In genomic region chr7:1447112-1447511, GRCh38 we compare ENCODE assay signal across 1 cellular context.
TF ChIP-seq lines count a peak whose summit lies in the region.

No MANE protein-coding gene starts in this region.

TF ChIP-seq in HCT116, 20 proteins besides CTCF, POLR2A, EP300 and RAD21:
- TF ChIP-seq CBX3 (IDR thresholded peaks at IDR 0.05; ENCODE audit: low read depth) (no peak), MAX (IDR thresholded peaks at IDR 0.05) (no peak), YY1 (IDR thresholded peaks at IDR 0.05; ENCODE audit: extremely low read depth, insufficient replicate concordance, low read depth, low read length) (no peak), REST (IDR thresholded peaks at IDR 0.05; ENCODE audit: low read depth) (no peak), ZBTB33 (IDR thresholded peaks at IDR 0.05; ENCODE audit: extremely low read depth, insufficient replicate concordance, low read length) (no peak), ZNF274 (IDR thresholded peaks at IDR 0.05; ENCODE audit: low read depth, low read length) (no peak), POLR2AphosphoS5 (IDR thresholded peaks at IDR 0.05; ENCODE audit: low read depth, low read length) (no peak)
